Comparison of ENCODE assay signal across 19 cellular contexts in genomic region chr16:11203111-11203623, GRCh38. TPM values are rescaled to one million over a fixed set of nuclear protein-coding genes. Genes with fewer than 3 reads are reported as not detected.
DNase-seq lines count a peak whose midpoint lies in the region; ATAC-seq, FAIRE-seq and TF ChIP-seq lines count a peak whose summit lies in the region.
"Had no signal": no experiment of that assay in that cellular context is flagged by ENCODE, and none has a peak within 500 bp of the region (broad histone marks: within the 10 kb centered on the region; RNA-seq: fewer than 3 reads in every experiment).

No MANE protein-coding gene starts in this region.

- no peaks in the 10 kb centered on the region for H3K27me3 ChIP-seq in GM12878 (replicated peaks in 1 of 2; ENCODE audit: control insufficient read depth in 2 of 2, insufficient read depth in 2 of 2, low read length in 1 of 2)

- no peak for FAIRE-seq in GM12878 (lab: Jason Lieb, UNC)

- no peaks in the 10 kb centered on the region for H3K79me2 ChIP-seq in GM12878 (ENCODE audit: control insufficient read depth, insufficient read depth, low read length)

- H2AFZ ChIP-seq in GM12878 (ENCODE audit: control insufficient read depth, low read depth, low read length) = no peak overlapping the region

- ATAC-seq in natural killer cell treated with Interleukin-12 subunit alpha and Interleukin-12 subunit beta and Interleukin-15 and Interleukin-18, amount 100 ng/mL, for 72 hours = no peak
- ATAC-seq in natural killer cell (no peak), GM12878 (peak; percentile 10)
- ATAC-seq: naive thymus-derived CD8-positive, alpha-beta T cell had no signal

- SMC1A ChIA-PET in GM12878 (lab: Charles Lee; ENCODE audit: uncharacterized antibody, unreplicated experiment) = interaction anchor here (0.9 to 4.3 kb wide), 12 partner anchors 8 to 176 kb away, joined by 3 to 35 read pairs (median 4); no protein-coding TSS in a partner anchor

- peak overlapping the region; percentile 95 to 97 for H3K27ac Mint-ChIP-seq in natural killer cell treated with Interleukin-12 subunit alpha and Interleukin-12 subunit beta and Interleukin-15 and Interleukin-18, amount 100 ng/mL, for 72 hours
- H3K27ac Mint-ChIP-seq in natural killer cell = no peak overlapping the region

- CTCF ChIA-PET in GM12878 (lab: Yijun Ruan, JAX) (interaction anchor here (1.2 to 2.5 kb wide), 2 partner anchors 21 to 52 kb away, joined by 4 to 13 read pairs; partner anchors contain the start of gene SOCS1), GM10248 (lab: Yijun Ruan, JAX) (interaction anchor here (1.0 to 2.3 kb wide), 3 partner anchors 11 to 52 kb away, joined by 3 to 6 read pairs (median 5); partner anchors contain the start of gene SOCS1)

- no peaks in the 10 kb centered on the region for H3K9me3 Mint-ChIP-seq in natural killer cell treated with Interleukin-12 subunit alpha and Interleukin-12 subunit beta and Interleukin-15 and Interleukin-18, amount 100 ng/mL, for 72 hours
- no peaks in the 10 kb centered on the region for H3K9me3 Mint-ChIP-seq in natural killer cell
- H3K9me3 Mint-ChIP-seq: naive thymus-derived CD8-positive, alpha-beta T cell had no signal

- intact Hi-C loops in natural killer cell (cut with micrococcal nuclease) (no loop called here), GM12878 (cut with micrococcal nuclease; ENCODE audit: unreplicated experiment) (loop anchor here (1.0 to 5.0 kb wide), 5 partner anchors 22 to 238 kb away; no protein-coding TSS in a partner anchor)

- no peak for TF ChIP-seq EP300 in GM12878 (IDR thresholded peaks at IDR 0.05; ENCODE audit: borderline replicate concordance in 1 of 2, control insufficient read depth in 1 of 2, low read depth in 2 of 2, low read length in 2 of 2)

- BruUV-seq in GM12878 (replicated peaks; lab: Mats Ljungman, UMichigan) = no TSS peak

- peaks cover 74% of the 10 kb centered on the region for H3K4me1 ChIP-seq in GM12878 (ENCODE audit: control insufficient read depth, insufficient read depth, low read length)
- H3K4me1 ChIP-seq: tibial artery had no signal

- H3K36me3 Mint-ChIP-seq in natural killer cell treated with Interleukin-12 subunit alpha and Interleukin-12 subunit beta and Interleukin-15 and Interleukin-18, amount 100 ng/mL, for 72 hours = no peaks in the 10 kb centered on the region
- no peaks in the 10 kb centered on the region for H3K36me3 Mint-ChIP-seq in natural killer cell
- H3K36me3 Mint-ChIP-seq: naive thymus-derived CD8-positive, alpha-beta T cell had no signal

- H3K27me3 Mint-ChIP-seq in natural killer cell treated with Interleukin-12 subunit alpha and Interleukin-12 subunit beta and Interleukin-15 and Interleukin-18, amount 100 ng/mL, for 72 hours = no peaks in the 10 kb centered on the region
- H3K27me3 Mint-ChIP-seq in natural killer cell (ENCODE audit: low read depth in 2 of 2) = peaks cover 0 to 8% of the 10 kb centered on the region in 2 donors
- H3K27me3 Mint-ChIP-seq: naive thymus-derived CD8-positive, alpha-beta T cell had no signal

- H3K4me3 ChIP-seq in GM12878 = no peak overlapping the region
- H3K4me3 ChIP-seq: tibial artery had no signal

- peak overlapping the region; percentile 51; the same call in 1 of the 2 replicates for H3K4me2 ChIP-seq in GM12878 (ENCODE audit: control insufficient read depth, insufficient read depth)

- POLR2A ChIA-PET in GM12878 (lab: Charles Lee) (interaction anchor here (0.5 to 4.5 kb wide), 5 partner anchors 20 to 69 kb away, joined by 3 to 48 read pairs (median 3); no protein-coding TSS in a partner anchor), GM10248 (lab: Yijun Ruan, JAX) (interaction anchor here (0.6 kb wide), 1 partner anchor 112 kb away, joined by 5 read pairs; no protein-coding TSS in a partner anchor)

- no peaks in the 10 kb centered on the region for H4K20me1 ChIP-seq in GM12878 (ENCODE audit: control insufficient read depth, insufficient read depth)

- in situ Hi-C loops in GM12878 (cut with MboI) = no loop called here

- H3K4me3 Mint-ChIP-seq in natural killer cell treated with Interleukin-12 subunit alpha and Interleukin-12 subunit beta and Interleukin-15 and Interleukin-18, amount 100 ng/mL, for 72 hours = peak overlapping the region; percentile 34
- no peak overlapping the region for H3K4me3 Mint-ChIP-seq in natural killer cell
- H3K4me3 Mint-ChIP-seq: naive thymus-derived CD8-positive, alpha-beta T cell; T-helper 1 cell treated with Interleukin-12 subunit alpha and Interleukin-12 subunit beta and Interleukin-4 antibody, amounts not matched to agents 30 μg/mL and 1 μg/mL, for 36 hours had no signal

- WGBS in GM12878 (ENCODE audit: insufficient coverage, insufficient replicate concordance, low lambda C conversion rate, missing lambda C conversion rate) = 21% methylated on average over 7 of the region's 7 CpGs

- H3K27ac ChIP-seq in GM12878 (ENCODE audit: control insufficient read depth, insufficient read depth) = peak overlapping the region; percentile 45
- H3K27ac ChIP-seq: tibial artery had no signal

- no peak overlapping the region for H3K9ac ChIP-seq in GM12878 (ENCODE audit: control insufficient read depth, insufficient read depth, low read length)

- peaks cover 7% of the 10 kb centered on the region; the same call in 2 of the 3 replicates for H3K9me3 ChIP-seq in GM12878 (replicated peaks; ENCODE audit: control insufficient read depth, insufficient read depth, low read length)

- no peaks in the 10 kb centered on the region for H3K36me3 ChIP-seq in GM12878 (ENCODE audit: control insufficient read depth in 2 of 2, insufficient read depth in 2 of 2, low read length in 1 of 2)
- H3K36me3 ChIP-seq: tibial artery had no signal

- TF ChIP-seq RAD21 in GM12878 (IDR thresholded peaks at IDR 0.05; ENCODE audit: insufficient read depth, low read depth, low read length) = no peak

- RAD21 ChIA-PET in GM12878 (lab: Charles Lee; ENCODE audit: unreplicated experiment) = interaction anchor here (1.0 to 9.3 kb wide), 11 partner anchors 13 to 238 kb away, joined by 3 to 86 read pairs (median 5); partner anchors contain the start of gene SOCS1

- TF ChIP-seq POLR2A in GM12878 (IDR thresholded peaks at IDR 0.05; ENCODE audit: low read depth, low read length) = no peak

- peaks cover 51 to 69% of the 10 kb centered on the region in 2 donors for H3K4me1 Mint-ChIP-seq in natural killer cell treated with Interleukin-12 subunit alpha and Interleukin-12 subunit beta and Interleukin-15 and Interleukin-18, amount 100 ng/mL, for 72 hours (ENCODE audit: low read depth in 2 of 2)
- H3K4me1 Mint-ChIP-seq in natural killer cell = peaks cover 12 to 23% of the 10 kb centered on the region in 2 donors

- TF ChIP-seq CTCF in natural killer cell (IDR thresholded peaks at IDR 0.05) (no peak), GM12878 (IDR thresholded peaks at IDR 0.05 in 2 of 3, conservative IDR thresholded peaks at IDR 0.05 in 1 of 3; ENCODE audit: control insufficient read depth in 2 of 3, extremely low read depth in 1 of 3, insufficient read depth in 1 of 3, low read depth in 3 of 3, low read length in 3 of 3) (no peak), GM10248 (IDR thresholded peaks at IDR 0.05; ENCODE audit: control extremely low read depth, extremely low read depth, low read depth, missing control alignments) (no peak)

- no peak for DNase-seq in natural killer cell treated with Interleukin-12 subunit alpha and Interleukin-12 subunit beta and Interleukin-15 and Interleukin-18, amount 100 ng/mL, for 72 hours (ENCODE audit: low spot score)
- no peak for DNase-seq in natural killer cell
- peak; percentile 7 for DNase-seq in NCI-H146 treated with DMSO at 0.1 percent for 48 hours (lab: John Stamatoyannopoulos, UW; ENCODE audit: unreplicated experiment)
- DNase-seq in GM12878 (ENCODE audit: low read depth, low spot score) = no peak
- no peak for DNase-seq in cerebellar cortex (ENCODE audit: low spot score)
- DNase-seq in GM10248 (ENCODE audit: extremely low spot score) = no peak
- no peak for DNase-seq in NOMO-1 treated with dmso at 0.1 percent for 144 hours (lab: John Stamatoyannopoulos, UW; ENCODE audit: unreplicated experiment)
- DNase-seq in DMS53 treated with DMSO at 0.1 percent for 48 hours (lab: John Stamatoyannopoulos, UW; ENCODE audit: unreplicated experiment) = no peak
- DNase-seq: activated CD4-positive, alpha-beta T cell treated with anti-CD3 and anti-CD28 coated beads for 48 hours; activated effector memory CD4-positive, alpha-beta T cell treated with Interleukin-2 at 50 U/mL for 16 hours; dermis blood vessel endothelial cell; DMS53; KBM-7; naive thymus-derived CD8-positive, alpha-beta T cell; NCI-H187; OCI-M1; retina; tibial artery had no signal

TF ChIP-seq in GM12878, 131 proteins besides CTCF, POLR2A, EP300 and RAD21 (continues in another document):
- TF ChIP-seq STAT1 (conservative IDR thresholded peaks at IDR 0.05) = no peak

RNA-seq across cellular contexts. Expression of gene SOCS1, which starts 52.8 kb away (rescaled TPM):
- 100 to 1,000 TPM; 199 to 299 TPM for total RNA-seq in natural killer cell treated with Interleukin-12 subunit alpha and Interleukin-12 subunit beta and Interleukin-15 and Interleukin-18, amount 100 ng/mL, for 72 hours
- total RNA-seq in natural killer cell = 10 to 100 TPM; 21.7 to 74.7 (median 27.2) TPM
- 86.2 and 98.0 TPM in 2 replicates for total RNA-seq in GM12878 (2013; cell fraction: nucleolus; rRNA removed)
- 9.8 and 10.1 TPM in 2 replicates for total RNA-seq in GM12878 (2014; rRNA removed)
- 2.7 and 3.8 TPM in 2 replicates for total RNA-seq in GM12878 (2014; rRNA removed; fragmentation: Illumina TruSeq; extraction: Trizol)
- total RNA-seq in GM12878 (2021) = 35.4 and 37.2 TPM in 2 replicates
- 2.3 TPM for polyA plus RNA-seq in GM12878 (2011; ENCODE audit: low read depth)
- polyA plus RNA-seq in GM12878 (2011; rRNA removed) = 4.8 and 12.3 TPM in 2 replicates
- polyA plus RNA-seq in GM12878 (2011; cell fraction: cytosol; rRNA removed) = 25.7 and 34.2 TPM in 2 replicates
- 63.5 and 75.0 TPM in 2 replicates for polyA plus RNA-seq in GM12878 (2011; cell fraction: nucleus; rRNA removed)
- polyA plus RNA-seq in GM12878 (2012) = 8.7 and 19.7 TPM in 2 replicates
- polyA plus RNA-seq in GM12878 (2014; fragmentation: Illumina TruSeq; extraction: Trizol) = 0.41 and 2.4 TPM in 2 replicates
- 1 to 10 TPM in 1 of 2 experiments, under 1 TPM in 1; 0.42 to 1.2 TPM for polyA plus RNA-seq in GM12878 (2014; fragmentation: Nextera tagmentation; extraction: Ambion mirVana)
- polyA plus RNA-seq in GM12878 (2014; rRNA removed) = 39.8 and 43.4 TPM in 2 replicates
- polyA plus RNA-seq in GM12878 (2016; fragmentation: Nextera tagmentation; extraction: Ambion mirVana) = 10 to 100 TPM; 16.4 to 25.8 TPM
- polyA minus RNA-seq in GM12878 (2011; rRNA and poly(A)+ RNA removed) = 9.8 and 26.4 TPM in 2 replicates
- polyA minus RNA-seq in GM12878 (2011; cell fraction: cytosol; rRNA and poly(A)+ RNA removed) = 27.6 and 37.3 TPM in 2 replicates
- polyA minus RNA-seq in GM12878 (2011; cell fraction: nucleus; rRNA and poly(A)+ RNA removed) = 109 and 187 TPM in 2 replicates

Comparison
In these comparisons a context has a peak if more than half of its experiments do, and no peak if none do; other contexts are left out.
1. H3K27ac Mint-ChIP-seq: peak in natural killer cell treated with Interleukin-12 subunit alpha and Interleukin-12 subunit beta and Interleukin-15 and Interleukin-18, amount 100 ng/mL, for 72 hours (2 of 2); none in natural killer cell (0 of 2).